ENCODE assay signal across 8 cellular contexts in genomic region chr9:98998441-98999151, GRCh38. TPM values are rescaled to one million over a fixed set of nuclear protein-coding genes. Genes with fewer than 3 reads are reported as not detected.
DNase-seq lines count a peak whose midpoint lies in the region; ATAC-seq and TF ChIP-seq lines count a peak whose summit lies in the region.

No MANE protein-coding gene starts in this region.

- H3K4me3 Mint-ChIP-seq in activated naive CD8-positive, alpha-beta T cell treated with anti-CD3 and anti-CD28 coated beads for 36 hours = no peak overlapping the region

- intact Hi-C loops in cardiac septum (cut with DNase I) (loop anchor here (1.0 to 2.0 kb wide), 3 partner anchors 24 to 137 kb away; no protein-coding TSS in a partner anchor), posterior cingulate gyrus (cut with DNase I) (loop anchor here (1.0 to 2.0 kb wide), 3 partner anchors 22 to 150 kb away; no protein-coding TSS in a partner anchor), vagina (cut with DNase I) (loop anchor here (1.0 to 2.0 kb wide), 2 partner anchors 24 to 136 kb away; no protein-coding TSS in a partner anchor)

- no peak overlapping the region for H3K27ac ChIP-seq in RWPE2 (ENCODE audit: poor library complexity, severe bottlenecking)
- H3K27ac ChIP-seq in vagina = peak overlapping the region; percentile 70

- no peak for TF ChIP-seq POLR2A in vagina (IDR thresholded peaks at IDR 0.05)

- H3K9me3 ChIP-seq in RWPE2 (ENCODE audit: severe bottlenecking) = no peaks in the 10 kb centered on the region
- no peaks in the 10 kb centered on the region for H3K9me3 ChIP-seq in vagina

- H3K4me1 Mint-ChIP-seq in activated naive CD8-positive, alpha-beta T cell treated with anti-CD3 and anti-CD28 coated beads for 36 hours = peaks cover 17% of the 10 kb centered on the region

- no peaks in the 10 kb centered on the region for H3K36me3 ChIP-seq in GM06990 (ENCODE audit: control insufficient read depth, insufficient read depth, low read length)
- H3K36me3 ChIP-seq in RWPE2 (ENCODE audit: low read depth) = no peaks in the 10 kb centered on the region
- no peaks in the 10 kb centered on the region for H3K36me3 ChIP-seq in vagina

- H3K4me3 ChIP-seq in GM06990 (replicated peaks; ENCODE audit: low read depth, low read length) = no peak overlapping the region
- no peak overlapping the region for H3K4me3 ChIP-seq in RWPE2 (ENCODE audit: severe bottlenecking)
- peak overlapping the region in 1 of 2 donors; percentile 13 for H3K4me3 ChIP-seq in vagina

- peak; percentile 49 for DNase-seq in GM06990 (ENCODE audit: extremely low read depth, insufficient read length)
- no peak for DNase-seq in RWPE2 (ENCODE audit: low spot score)
- peak; percentile 60 for DNase-seq in activated naive CD8-positive, alpha-beta T cell treated with anti-CD3 and anti-CD28 coated beads for 36 hours
- DNase-seq in cardiac septum (ENCODE audit: low spot score) = peak; percentile 91
- DNase-seq in posterior cingulate gyrus = peak in 9 of 10 donors; percentile 65 to 96 (median 85)
- DNase-seq in vagina (ENCODE audit: extremely low spot score in 2 of 2) = peak; percentile 34 to 88
- no peak for DNase-seq in OCI-M2 (lab: John Stamatoyannopoulos, UW; ENCODE audit: unreplicated experiment)

- H3K9me3 Mint-ChIP-seq in activated naive CD8-positive, alpha-beta T cell treated with anti-CD3 and anti-CD28 coated beads for 36 hours = no peaks in the 10 kb centered on the region

- TF ChIP-seq CTCF in GM06990 (IDR thresholded peaks at IDR 0.05; ENCODE audit: insufficient read depth, low read length, poor library complexity, severe bottlenecking) (peak; percentile 94), RWPE2 (IDR thresholded peaks at IDR 0.05; ENCODE audit: poor library complexity, severe bottlenecking) (peak; percentile 84), vagina (IDR thresholded peaks at IDR 0.05) (peak; percentile 63 to 92 (median 91))

- no peaks in the 10 kb centered on the region for H3K4me1 ChIP-seq in RWPE2 (ENCODE audit: insufficient read depth, poor library complexity, severe bottlenecking)
- H3K4me1 ChIP-seq in vagina = peaks cover 40% of the 10 kb centered on the region

- ATAC-seq in HG02885 (IDR thresholded peaks at IDR 0.05; ENCODE audit: poor library complexity, unreplicated experiment) (peak; percentile 75), RWPE2 (ENCODE audit: low read depth) (peak; percentile 87)

- no peaks in the 10 kb centered on the region; the same call in 1 of the 2 replicates for H3K27me3 ChIP-seq in GM06990 (replicated peaks; ENCODE audit: control insufficient read depth, insufficient read depth, low read length)
- no peaks in the 10 kb centered on the region for H3K27me3 ChIP-seq in RWPE2 (ENCODE audit: insufficient read depth, poor library complexity, severe bottlenecking)
- no peaks in the 10 kb centered on the region for H3K27me3 ChIP-seq in vagina

- no peaks in the 10 kb centered on the region for H3K27me3 Mint-ChIP-seq in activated naive CD8-positive, alpha-beta T cell treated with anti-CD3 and anti-CD28 coated beads for 36 hours

- no peaks in the 10 kb centered on the region for H3K36me3 Mint-ChIP-seq in activated naive CD8-positive, alpha-beta T cell treated with anti-CD3 and anti-CD28 coated beads for 36 hours

- no peak overlapping the region for H3K27ac Mint-ChIP-seq in activated naive CD8-positive, alpha-beta T cell treated with anti-CD3 and anti-CD28 coated beads for 36 hours

RNA-seq across cellular contexts. Expression of gene COL15A1, which starts 54.9 kb away (rescaled TPM):
- under 1 TPM in 1 of 2 experiments, not detected in 1; 0.06 TPM for total RNA-seq in activated naive CD8-positive, alpha-beta T cell treated with anti-CD3 and anti-CD28 coated beads for 36 hours
- total RNA-seq in cardiac septum (49.4 TPM), vagina (15.0 TPM)

Comparison
In these comparisons a context has a peak if more than half of its experiments do, and no peak if none do; other contexts are left out.
1. DNase-seq: peak in GM06990 (single experiment), activated naive CD8-positive, alpha-beta T cell treated with anti-CD3 and anti-CD28 coated beads for 36 hours (single experiment), cardiac septum (single experiment), posterior cingulate gyrus (9 of 10) and vagina (2 of 2); none in RWPE2 (single experiment) and OCI-M2 (single experiment).
2. RNA of gene COL15A1, which starts 54.9 kb away (total RNA-seq): 49.4 TPM in cardiac septum (single experiment) and 15.0 TPM in vagina (single experiment); 0.06 TPM in activated naive CD8-positive, alpha-beta T cell treated with anti-CD3 and anti-CD28 coated beads for 36 hours; every median in the first group is over 10 times any median in the second.
3. Peak in every context shown above with its lines, with median percentiles within 50 percentile points of each other: CTCF ChIP-seq.